20 cellular contexts compared by ENCODE assay signal in genomic region chr5:120544043-120544442, GRCh38.
DNase-seq lines count a peak whose midpoint lies in the region; ATAC-seq and TF ChIP-seq lines count a peak whose summit lies in the region.
"Had no signal": no experiment of that assay in that cellular context is flagged by ENCODE, and none has a peak within 500 bp of the region (broad histone marks: within the 10 kb centered on the region; RNA-seq: fewer than 3 reads in every experiment).

No MANE protein-coding gene starts in this region.

- peaks cover 4% of the 10 kb centered on the region; the same call in 1 of the 2 replicates for H3K9me1 ChIP-seq in IMR-90 (ENCODE audit: insufficient read depth, low read length)

- TF ChIP-seq RAD21 in IMR-90 (IDR thresholded peaks at IDR 0.05; ENCODE audit: low read length) = no peak

- H3K4me1 ChIP-seq in IMR-90 (ENCODE audit: control insufficient read depth, insufficient read depth, low read length) = peaks cover 2% of the 10 kb centered on the region
- H3K4me1 ChIP-seq in osteoblast (ENCODE audit: insufficient read depth, low read length) = peaks cover 40% of the 10 kb centered on the region
- H3K4me1 ChIP-seq: A549 had no signal

- H3K27ac Mint-ChIP-seq in T-helper 2 cell treated with Interferon-gamma antibody and Interleukin-4, amounts not matched to agents 5 μg/mL and 100 μg/mL, for 36 hours = no peak overlapping the region
- H3K27ac Mint-ChIP-seq: CD4-positive, alpha-beta memory T cell had no signal

- H3K4ac ChIP-seq in IMR-90 (ENCODE audit: low read depth, low read length) = no peak overlapping the region

- dilution Hi-C loops in IMR-90 (cut with HindIII; ENCODE audit: low sequenced_read_pairs, unreplicated experiment) = no loop called here

- intact Hi-C loops in IMR-90 (cut with micrococcal nuclease) = no loop called here

- no peak for TF ChIP-seq POLR2A in IMR-90 (IDR thresholded peaks at IDR 0.05; ENCODE audit: low read depth, low read length)

- H4K5ac ChIP-seq in IMR-90 (ENCODE audit: low read depth, low read length) = no peak overlapping the region

- H3K27ac ChIP-seq in IMR-90 (ENCODE audit: insufficient read depth, low read length) (no peak overlapping the region), osteoblast (ENCODE audit: low read depth, low read length) (peak overlapping the region; percentile 38)
- H3K27ac ChIP-seq: A549; BLaER1 treated with 17β-estradiol and CSF1 and Interleukin-3, amounts not matched to agents 10 nM and 100 nM had no signal

- H3K4me3 ChIP-seq in IMR-90 (ENCODE audit: insufficient read depth, low read depth, low read length) = no peak overlapping the region
- no peak overlapping the region for H3K4me3 ChIP-seq in osteoblast (ENCODE audit: insufficient read depth, low read length)
- H3K4me3 ChIP-seq: A549; BLaER1 treated with 17β-estradiol and CSF1 and Interleukin-3, amounts not matched to agents 10 nM and 100 nM had no signal

- H2AK9ac ChIP-seq in IMR-90 (replicated peaks; ENCODE audit: low read depth, low read length, poor library complexity) = no peak overlapping the region

- no peak overlapping the region for H3K4me3 Mint-ChIP-seq in T-helper 2 cell treated with Interferon-gamma antibody and Interleukin-4, amounts not matched to agents 5 μg/mL and 100 μg/mL, for 36 hours
- H3K4me3 Mint-ChIP-seq: CD4-positive, alpha-beta memory T cell had no signal

- no peak overlapping the region for H2BK15ac ChIP-seq in IMR-90 (ENCODE audit: low read depth, low read length)

- no peak overlapping the region for H4K91ac ChIP-seq in IMR-90 (ENCODE audit: insufficient read depth, low read depth, low read length)

- 86% methylated on average over 1 of the region's 2 CpGs; no CpG with 5 or more reads in 1 of the 2 experiments for WGBS in IMR-90 (ENCODE audit: extremely low coverage in 2 of 2, insufficient read length in 1 of 2), 2 experiments

- H3K4me1 Mint-ChIP-seq in T-helper 2 cell treated with Interferon-gamma antibody and Interleukin-4, amounts not matched to agents 5 μg/mL and 100 μg/mL, for 36 hours (ENCODE audit: low read depth) = no peaks in the 10 kb centered on the region
- H3K4me1 Mint-ChIP-seq: CD4-positive, alpha-beta memory T cell had no signal

- H3K9me3 ChIP-seq in IMR-90 (ENCODE audit: control insufficient read depth, insufficient read depth, low read length) (no peaks in the 10 kb centered on the region), osteoblast (ENCODE audit: low read depth, low read length) (no peaks in the 10 kb centered on the region)
- H3K9me3 ChIP-seq: A549 had no signal

- no TSS peak for BruUV-seq in IMR-90 (replicated peaks; lab: Mats Ljungman, UMichigan)

- H3K56ac ChIP-seq in IMR-90 (ENCODE audit: extremely low read depth, insufficient read depth, low read length) = no peak overlapping the region

- no peaks in the 10 kb centered on the region for H4K20me1 ChIP-seq in IMR-90 (ENCODE audit: insufficient read depth, low read length)
- no peaks in the 10 kb centered on the region for H4K20me1 ChIP-seq in osteoblast (ENCODE audit: insufficient read depth, low read length)
- H4K20me1 ChIP-seq: BLaER1 treated with 17β-estradiol and CSF1 and Interleukin-3, amounts not matched to agents 10 nM and 100 nM had no signal

- H4K8ac ChIP-seq in IMR-90 (ENCODE audit: low read depth in 2 of 2, low read length in 2 of 2) = peak overlapping the region in 1 of 2 experiments; percentile 20; a peak in 1 of 4 replicates

- in situ Hi-C loops in IMR-90 (cut with MboI; ENCODE audit: low sequenced_read_pairs) = no loop called here

- H3K36me3 Mint-ChIP-seq in T-helper 2 cell treated with Interferon-gamma antibody and Interleukin-4, amounts not matched to agents 5 μg/mL and 100 μg/mL, for 36 hours (ENCODE audit: low read depth) = no peaks in the 10 kb centered on the region
- H3K36me3 Mint-ChIP-seq: CD4-positive, alpha-beta memory T cell had no signal

- ATAC-seq in IMR-90 (ENCODE audit: low read depth) = peak; percentile 83
- no peak for ATAC-seq in HG03045 (IDR thresholded peaks at IDR 0.05; ENCODE audit: unreplicated experiment)
- ATAC-seq in esophagus mucosa = no peak
- ATAC-seq: A549, Right ventricle myocardium inferior had no signal

- H3K79me1 ChIP-seq in IMR-90 (ENCODE audit: low read depth in 1 of 2, low read length in 2 of 2) = peaks cover 31 to 57% of the 10 kb centered on the region in 2 experiments

- H3K18ac ChIP-seq in IMR-90 (ENCODE audit: low read depth, low read length) = 0 out of 2 replicates have a peak overlapping the region, but pooled peaks have one; percentile 56

- DNase-seq in AG20443 (ENCODE audit: low spot score) = peak; percentile 25
- peak; percentile 30 for DNase-seq in IMR-90
- DNase-seq in fibroblast of peridontal ligament (ENCODE audit: extremely low read depth) = peak; percentile 33
- DNase-seq in osteoblast (ENCODE audit: insufficient read length, low spot score, missing footprints) = peak; percentile 86
- no peak for DNase-seq in iPS-NIHi7 (ENCODE audit: extremely low spot score)
- DNase-seq in T-helper 2 cell treated with Interferon-gamma antibody and Interleukin-4, amounts not matched to agents 5 μg/mL and 100 μg/mL, for 36 hours (ENCODE audit: low spot score) = no peak
- DNase-seq: CD4-positive, alpha-beta memory T cell; GDM1; GOT3; HCEC 1CT; Kasumi-1; NCI-H1694; NCI-H2081 treated with DMSO at 0.1 percent for 48 hours; NCI-H446; NCI-H526 had no signal

- H3K36me3 ChIP-seq in IMR-90 (ENCODE audit: control insufficient read depth, insufficient read depth, low read length) = no peaks in the 10 kb centered on the region
- H3K36me3 ChIP-seq in osteoblast (ENCODE audit: insufficient read depth, low read length) = no peaks in the 10 kb centered on the region
- H3K36me3 ChIP-seq: BLaER1 treated with 17β-estradiol and CSF1 and Interleukin-3, amounts not matched to agents 10 nM and 100 nM had no signal

- 0 out of 2 replicates have a peak overlapping the region, but pooled peaks have one; percentile 37 for H3K14ac ChIP-seq in IMR-90 (replicated peaks; ENCODE audit: low read depth, low read length)

- H2BK120ac ChIP-seq in IMR-90 (ENCODE audit: low read depth, low read length) = no peak overlapping the region

- H2BK20ac ChIP-seq in IMR-90 (ENCODE audit: low read depth, low read length) = no peak overlapping the region

- H3K23ac ChIP-seq in IMR-90 (ENCODE audit: low read depth, low read length) = peak overlapping the region; percentile 48; the same call in 1 of the 2 replicates

- H3K9ac ChIP-seq in IMR-90 (ENCODE audit: low read depth, low read length) = no peak overlapping the region
- H3K9ac ChIP-seq: BLaER1 treated with 17β-estradiol and CSF1 and Interleukin-3, amounts not matched to agents 10 nM and 100 nM had no signal

- H3K9me3 Mint-ChIP-seq in T-helper 2 cell treated with Interferon-gamma antibody and Interleukin-4, amounts not matched to agents 5 μg/mL and 100 μg/mL, for 36 hours = no peaks in the 10 kb centered on the region

- no peak overlapping the region for H3K4me2 ChIP-seq in IMR-90 (ENCODE audit: low read depth, low read length)
- H3K4me2 ChIP-seq in osteoblast (ENCODE audit: insufficient read depth, low read length) = peak overlapping the region; percentile 19
- H3K4me2 ChIP-seq: A549; BLaER1 treated with 17β-estradiol and CSF1 and Interleukin-3, amounts not matched to agents 10 nM and 100 nM had no signal

- H3K79me2 ChIP-seq in osteoblast (ENCODE audit: insufficient read depth, low read length) = peaks cover 92% of the 10 kb centered on the region

- H2AFZ ChIP-seq in IMR-90 (replicated peaks; ENCODE audit: low read length, poor library complexity) (no peak overlapping the region), osteoblast (ENCODE audit: low read length) (no peak overlapping the region)

- H2AK5ac ChIP-seq in IMR-90 (ENCODE audit: low read depth, low read length) = no peak overlapping the region

- POLR2A ChIA-PET in IMR-90 (lab: Charles Lee; ENCODE audit: unreplicated experiment) = no interaction called here

- H3K27me3 Mint-ChIP-seq in T-helper 2 cell treated with Interferon-gamma antibody and Interleukin-4, amounts not matched to agents 5 μg/mL and 100 μg/mL, for 36 hours (ENCODE audit: low read depth) = no peaks in the 10 kb centered on the region
- H3K27me3 Mint-ChIP-seq: CD4-positive, alpha-beta memory T cell had no signal

- H2BK5ac ChIP-seq in IMR-90 (ENCODE audit: low read depth, low read length, poor library complexity, severe bottlenecking) = peak overlapping the region; percentile 35

- H3K27me3 ChIP-seq in IMR-90 (ENCODE audit: control insufficient read depth, insufficient read depth, low read length) (no peaks in the 10 kb centered on the region), osteoblast (ENCODE audit: insufficient read depth, low read length) (no peaks in the 10 kb centered on the region)
- H3K27me3 ChIP-seq: BLaER1 treated with 17β-estradiol and CSF1 and Interleukin-3, amounts not matched to agents 10 nM and 100 nM had no signal

- no peak for TF ChIP-seq CTCF in IMR-90 (conservative IDR thresholded peaks at IDR 0.05; ENCODE audit: low read depth, low read length)
- no peak for TF ChIP-seq CTCF in osteoblast (IDR thresholded peaks at IDR 0.05; ENCODE audit: extremely low read depth, low read depth, low read length)

- CTCF ChIA-PET in IMR-90 (lab: Yijun Ruan, JAX) = interaction anchor here (0.6 kb wide), 1 partner anchor 1720 kb away, joined by 3 read pairs; no protein-coding TSS in a partner anchor

TF ChIP-seq in IMR-90, 13 proteins besides CTCF, POLR2A, EP300 and RAD21 (continues in another document):
- TF ChIP-seq ELK1 (IDR thresholded peaks at IDR 0.05; ENCODE audit: borderline replicate concordance, low read depth, low read length) (no peak), MAFK (IDR thresholded peaks at IDR 0.05; ENCODE audit: low read depth, low read length) (no peak), BHLHE40 (IDR thresholded peaks at IDR 0.05; ENCODE audit: low read depth, low read length) (no peak), FOS (IDR thresholded peaks at IDR 0.05; ENCODE audit: low read depth, low read length) (no peak), RCOR1 (IDR thresholded peaks at IDR 0.05; ENCODE audit: insufficient replicate concordance, low read length) (no peak), NFE2L2 (IDR thresholded peaks at IDR 0.05; ENCODE audit: low read depth, low read length) (no peak), SMC3 (IDR thresholded peaks at IDR 0.05; ENCODE audit: low read depth, low read length) (no peak), MAZ (IDR thresholded peaks at IDR 0.05; ENCODE audit: borderline replicate concordance, low read depth, low read length) (no peak), RFX5 (IDR thresholded peaks at IDR 0.05; ENCODE audit: low read depth, low read length) (no peak), CHD1 (IDR thresholded peaks at IDR 0.05; ENCODE audit: low read depth, low read length) (no peak)

Comparison
In these comparisons a context has a peak if more than half of its experiments do, and no peak if none do; other contexts are left out.
1. DNase-seq: peak in AG20443 (single experiment), IMR-90 (single experiment), fibroblast of peridontal ligament (single experiment) and osteoblast (single experiment); none in iPS-NIHi7 (single experiment) and T-helper 2 cell treated with Interferon-gamma antibody and Interleukin-4, amounts not matched to agents 5 μg/mL and 100 μg/mL, for 36 hours (single experiment).